ENCODE assay signal across 12 cellular contexts in genomic region chr3:196927571-196928453, GRCh38.
"Had no signal": no experiment of that assay in that cellular context is flagged by ENCODE, and none has a peak within 500 bp of the region (broad histone marks: within the 10 kb centered on the region; RNA-seq: fewer than 3 reads in every experiment).

No MANE protein-coding gene starts in this region.

- H3K9me3 Mint-ChIP-seq: brain; central memory CD8-positive, alpha-beta T cell had no signal

- H3K27me3 Mint-ChIP-seq: activated naive CD8-positive, alpha-beta T cell; brain; central memory CD8-positive, alpha-beta T cell had no signal

- H3K9me3 ChIP-seq: left ventricle myocardium inferior, transverse colon had no signal

- H3K4me3 Mint-ChIP-seq: activated naive CD8-positive, alpha-beta T cell; brain; central memory CD8-positive, alpha-beta T cell had no signal

- H3K4me3 ChIP-seq: left ventricle myocardium inferior, transverse colon had no signal

- H3K4me1 ChIP-seq: left ventricle myocardium inferior, transverse colon had no signal

- H3K27me3 ChIP-seq: transverse colon had no signal

- H3K4me1 Mint-ChIP-seq: brain; central memory CD8-positive, alpha-beta T cell had no signal

- H3K27ac Mint-ChIP-seq: brain had no signal

- DNase-seq: activated effector memory CD4-positive, alpha-beta T cell treated with Interleukin-2 at 50 U/mL for 16 hours; amygdala; cortex of kidney; effector CD8-positive, alpha-beta T cell; left ventricle myocardium inferior; mesenchymal stem cell; stimulated activated CD4-positive, alpha-beta T cell treated with anti-CD3 and anti-CD28 coated beads, Interleukin-4, amount 100 ng/mL, for 4 hours; transverse colon had no signal

- H3K27ac ChIP-seq: epithelial cell of prostate, left ventricle myocardium inferior, transverse colon had no signal
